ENCODE assay signal across 1 cellular context in the genomic region with DNA sequence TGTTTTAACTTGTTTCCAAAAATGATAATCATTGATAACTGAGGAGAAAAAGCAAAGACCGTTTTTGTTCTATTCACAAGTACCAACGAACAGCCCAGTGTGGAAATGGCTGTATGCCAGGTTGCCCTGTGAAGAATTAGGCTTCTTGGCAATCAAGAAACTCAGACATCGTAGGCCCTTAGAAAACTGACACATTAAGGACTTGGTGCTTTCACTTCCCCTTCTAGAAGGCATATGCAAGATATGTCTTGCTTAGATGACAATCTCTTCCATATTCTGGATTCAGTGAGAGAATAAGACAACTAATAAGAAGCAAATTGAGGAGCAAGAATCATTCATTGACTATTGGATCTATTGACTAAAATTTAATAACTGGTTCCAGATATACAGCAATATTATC.
A peak's percentile ranks its signal among the peaks of the same experiment; 100 is the strongest.
TF ChIP-seq lines count a peak whose summit lies in the region.

No MANE protein-coding gene starts in this region.

TF ChIP-seq in GM12878, 131 proteins besides CTCF, POLR2A, EP300 and RAD21 (continued from another document and continues in another):
- TF ChIP-seq, protein P1, sequence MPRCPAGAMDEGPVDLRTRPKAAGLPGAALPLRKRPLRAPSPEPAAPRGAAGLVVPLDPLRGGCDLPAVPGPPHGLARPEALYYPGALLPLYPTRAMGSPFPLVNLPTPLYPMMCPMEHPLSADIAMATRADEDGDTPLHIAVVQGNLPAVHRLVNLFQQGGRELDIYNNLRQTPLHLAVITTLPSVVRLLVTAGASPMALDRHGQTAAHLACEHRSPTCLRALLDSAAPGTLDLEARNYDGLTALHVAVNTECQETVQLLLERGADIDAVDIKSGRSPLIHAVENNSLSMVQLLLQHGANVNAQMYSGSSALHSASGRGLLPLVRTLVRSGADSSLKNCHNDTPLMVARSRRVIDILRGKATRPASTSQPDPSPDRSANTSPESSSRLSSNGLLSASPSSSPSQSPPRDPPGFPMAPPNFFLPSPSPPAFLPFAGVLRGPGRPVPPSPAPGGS (IDR thresholded peaks at IDR 0.05; ENCODE audit: borderline replicate concordance, insufficient read depth, low read depth, low read length, poor library complexity, severe bottlenecking), result no peak
- TF ChIP-seq, protein P2, sequence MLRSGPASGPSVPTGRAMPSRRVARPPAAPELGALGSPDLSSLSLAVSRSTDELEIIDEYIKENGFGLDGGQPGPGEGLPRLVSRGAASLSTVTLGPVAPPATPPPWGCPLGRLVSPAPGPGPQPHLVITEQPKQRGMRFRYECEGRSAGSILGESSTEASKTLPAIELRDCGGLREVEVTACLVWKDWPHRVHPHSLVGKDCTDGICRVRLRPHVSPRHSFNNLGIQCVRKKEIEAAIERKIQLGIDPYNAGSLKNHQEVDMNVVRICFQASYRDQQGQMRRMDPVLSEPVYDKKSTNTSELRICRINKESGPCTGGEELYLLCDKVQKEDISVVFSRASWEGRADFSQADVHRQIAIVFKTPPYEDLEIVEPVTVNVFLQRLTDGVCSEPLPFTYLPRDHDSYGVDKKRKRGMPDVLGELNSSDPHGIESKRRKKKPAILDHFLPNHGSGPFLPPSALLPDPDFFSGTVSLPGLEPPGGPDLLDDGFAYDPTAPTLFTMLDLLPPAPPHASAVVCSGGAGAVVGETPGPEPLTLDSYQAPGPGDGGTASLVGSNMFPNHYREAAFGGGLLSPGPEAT (IDR thresholded peaks at IDR 0.05; ENCODE audit: low read depth), result peak; percentile 48; the same call in 1 of the 2 replicates
- TF ChIP-seq, protein P3, sequence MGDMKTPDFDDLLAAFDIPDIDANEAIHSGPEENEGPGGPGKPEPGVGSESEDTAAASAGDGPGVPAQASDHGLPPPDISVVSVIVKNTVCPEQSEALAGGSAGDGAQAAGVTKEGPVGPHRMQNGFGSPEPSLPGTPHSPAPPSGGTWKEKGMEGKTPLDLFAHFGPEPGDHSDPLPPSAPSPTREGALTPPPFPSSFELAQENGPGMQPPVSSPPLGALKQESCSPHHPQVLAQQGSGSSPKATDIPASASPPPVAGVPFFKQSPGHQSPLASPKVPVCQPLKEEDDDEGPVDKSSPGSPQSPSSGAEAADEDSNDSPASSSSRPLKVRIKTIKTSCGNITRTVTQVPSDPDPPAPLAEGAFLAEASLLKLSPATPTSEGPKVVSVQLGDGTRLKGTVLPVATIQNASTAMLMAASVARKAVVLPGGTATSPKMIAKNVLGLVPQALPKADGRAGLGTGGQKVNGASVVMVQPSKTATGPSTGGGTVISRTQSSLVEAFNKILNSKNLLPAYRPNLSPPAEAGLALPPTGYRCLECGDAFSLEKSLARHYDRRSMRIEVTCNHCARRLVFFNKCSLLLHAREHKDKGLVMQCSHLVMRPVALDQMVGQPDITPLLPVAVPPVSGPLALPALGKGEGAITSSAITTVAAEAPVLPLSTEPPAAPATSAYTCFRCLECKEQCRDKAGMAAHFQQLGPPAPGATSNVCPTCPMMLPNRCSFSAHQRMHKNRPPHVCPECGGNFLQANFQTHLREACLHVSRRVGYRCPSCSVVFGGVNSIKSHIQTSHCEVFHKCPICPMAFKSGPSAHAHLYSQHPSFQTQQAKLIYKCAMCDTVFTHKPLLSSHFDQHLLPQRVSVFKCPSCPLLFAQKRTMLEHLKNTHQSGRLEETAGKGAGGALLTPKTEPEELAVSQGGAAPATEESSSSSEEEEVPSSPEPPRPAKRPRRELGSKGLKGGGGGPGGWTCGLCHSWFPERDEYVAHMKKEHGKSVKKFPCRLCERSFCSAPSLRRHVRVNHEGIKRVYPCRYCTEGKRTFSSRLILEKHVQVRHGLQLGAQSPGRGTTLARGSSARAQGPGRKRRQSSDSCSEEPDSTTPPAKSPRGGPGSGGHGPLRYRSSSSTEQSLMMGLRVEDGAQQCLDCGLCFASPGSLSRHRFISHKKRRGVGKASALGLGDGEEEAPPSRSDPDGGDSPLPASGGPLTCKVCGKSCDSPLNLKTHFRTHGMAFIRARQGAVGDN (IDR thresholded peaks at IDR 0.05), result no peak
- TF ChIP-seq NFIC (IDR thresholded peaks at IDR 0.05; ENCODE audit: low read depth, low read length) (peak; percentile 38; the same call in 1 of the 2 replicates), MYC (IDR thresholded peaks at IDR 0.05; ENCODE audit: insufficient read depth, insufficient read length, insufficient replicate concordance, low read length, severe bottlenecking) (no peak), ZNF207 (IDR thresholded peaks at IDR 0.05; ENCODE audit: borderline replicate concordance) (no peak), ZNF24 (IDR thresholded peaks at IDR 0.05) (no peak), EGR1 (IDR thresholded peaks at IDR 0.05; ENCODE audit: borderline replicate concordance in 1 of 2, low read depth in 2 of 2, low read length in 2 of 2) (no peak), NFXL1 (IDR thresholded peaks at IDR 0.05; ENCODE audit: borderline replicate concordance) (no peak), RB1 (IDR thresholded peaks at IDR 0.05; ENCODE audit: borderline replicate concordance) (peak; percentile 57; the same call in 1 of the 2 replicates), JUNB (IDR thresholded peaks at IDR 0.05) (no peak), BACH1 (IDR thresholded peaks at IDR 0.05; ENCODE audit: borderline replicate concordance) (peak; percentile 38; the same call in 1 of the 2 replicates), ZNF274 (IDR thresholded peaks at IDR 0.05; ENCODE audit: insufficient read depth, insufficient read length) (no peak), FOXK2 (IDR thresholded peaks at IDR 0.05) (no peak), KAT2A (conservative IDR thresholded peaks at IDR 0.05; ENCODE audit: control insufficient read depth, low read depth, low read length) (no peak), CBX3 (IDR thresholded peaks at IDR 0.05; ENCODE audit: borderline replicate concordance, low read depth) (no peak), LARP7 (IDR thresholded peaks at IDR 0.05) (no peak), YY1 (IDR thresholded peaks at IDR 0.05; ENCODE audit: low read depth, low read length) (no peak), POLR2AphosphoS5 (IDR thresholded peaks at IDR 0.05; ENCODE audit: low read length) (no peak), CHD2 (IDR thresholded peaks at IDR 0.05; ENCODE audit: borderline replicate concordance, low read depth, low read length) (no peak), RUNX3 (IDR thresholded peaks at IDR 0.05; ENCODE audit: low read length) (0 out of 2 replicates have a peak, but pooled peaks have one; percentile 5), CBFB (IDR thresholded peaks at IDR 0.05; ENCODE audit: low read depth) (no peak), STAT1 (conservative IDR thresholded peaks at IDR 0.05) (no peak), ETV6 (conservative IDR thresholded peaks at IDR 0.05 in 1 of 2, IDR thresholded peaks at IDR 0.05 in 1 of 2; ENCODE audit: borderline replicate concordance in 1 of 2, low read depth in 1 of 2) (no peak), SREBF2 (IDR thresholded peaks at IDR 0.05; ENCODE audit: low read length) (no peak), ZNF622 (IDR thresholded peaks at IDR 0.05) (no peak), NR2F1 (conservative IDR thresholded peaks at IDR 0.05) (no peak), IRF4 (IDR thresholded peaks at IDR 0.05; ENCODE audit: low read depth, low read length) (peak; percentile 91), IKZF1 (conservative IDR thresholded peaks at IDR 0.05) (peak; percentile 76)
- TF ChIP-seq, protein P4, sequence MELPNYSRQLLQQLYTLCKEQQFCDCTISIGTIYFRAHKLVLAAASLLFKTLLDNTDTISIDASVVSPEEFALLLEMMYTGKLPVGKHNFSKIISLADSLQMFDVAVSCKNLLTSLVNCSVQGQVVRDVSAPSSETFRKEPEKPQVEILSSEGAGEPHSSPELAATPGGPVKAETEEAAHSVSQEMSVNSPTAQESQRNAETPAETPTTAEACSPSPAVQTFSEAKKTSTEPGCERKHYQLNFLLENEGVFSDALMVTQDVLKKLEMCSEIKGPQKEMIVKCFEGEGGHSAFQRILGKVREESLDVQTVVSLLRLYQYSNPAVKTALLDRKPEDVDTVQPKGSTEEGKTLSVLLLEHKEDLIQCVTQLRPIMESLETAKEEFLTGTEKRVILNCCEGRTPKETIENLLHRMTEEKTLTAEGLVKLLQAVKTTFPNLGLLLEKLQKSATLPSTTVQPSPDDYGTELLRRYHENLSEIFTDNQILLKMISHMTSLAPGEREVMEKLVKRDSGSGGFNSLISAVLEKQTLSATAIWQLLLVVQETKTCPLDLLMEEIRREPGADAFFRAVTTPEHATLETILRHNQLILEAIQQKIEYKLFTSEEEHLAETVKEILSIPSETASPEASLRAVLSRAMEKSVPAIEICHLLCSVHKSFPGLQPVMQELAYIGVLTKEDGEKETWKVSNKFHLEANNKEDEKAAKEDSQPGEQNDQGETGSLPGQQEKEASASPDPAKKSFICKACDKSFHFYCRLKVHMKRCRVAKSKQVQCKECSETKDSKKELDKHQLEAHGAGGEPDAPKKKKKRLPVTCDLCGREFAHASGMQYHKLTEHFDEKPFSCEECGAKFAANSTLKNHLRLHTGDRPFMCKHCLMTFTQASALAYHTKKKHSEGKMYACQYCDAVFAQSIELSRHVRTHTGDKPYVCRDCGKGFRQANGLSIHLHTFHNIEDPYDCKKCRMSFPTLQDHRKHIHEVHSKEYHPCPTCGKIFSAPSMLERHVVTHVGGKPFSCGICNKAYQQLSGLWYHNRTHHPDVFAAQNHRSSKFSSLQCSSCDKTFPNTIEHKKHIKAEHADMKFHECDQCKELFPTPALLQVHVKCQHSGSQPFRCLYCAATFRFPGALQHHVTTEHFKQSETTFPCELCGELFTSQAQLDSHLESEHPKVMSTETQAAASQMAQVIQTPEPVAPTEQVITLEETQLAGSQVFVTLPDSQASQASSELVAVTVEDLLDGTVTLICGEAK (IDR thresholded peaks at IDR 0.05; ENCODE audit: borderline replicate concordance), result no peak
- TF ChIP-seq, protein P5, sequence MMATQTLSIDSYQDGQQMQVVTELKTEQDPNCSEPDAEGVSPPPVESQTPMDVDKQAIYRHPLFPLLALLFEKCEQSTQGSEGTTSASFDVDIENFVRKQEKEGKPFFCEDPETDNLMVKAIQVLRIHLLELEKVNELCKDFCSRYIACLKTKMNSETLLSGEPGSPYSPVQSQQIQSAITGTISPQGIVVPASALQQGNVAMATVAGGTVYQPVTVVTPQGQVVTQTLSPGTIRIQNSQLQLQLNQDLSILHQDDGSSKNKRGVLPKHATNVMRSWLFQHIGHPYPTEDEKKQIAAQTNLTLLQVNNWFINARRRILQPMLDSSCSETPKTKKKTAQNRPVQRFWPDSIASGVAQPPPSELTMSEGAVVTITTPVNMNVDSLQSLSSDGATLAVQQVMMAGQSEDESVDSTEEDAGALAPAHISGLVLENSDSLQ (IDR thresholded peaks at IDR 0.05), result peak; percentile 55; the same call in 1 of the 2 replicates
- TF ChIP-seq, protein P6, sequence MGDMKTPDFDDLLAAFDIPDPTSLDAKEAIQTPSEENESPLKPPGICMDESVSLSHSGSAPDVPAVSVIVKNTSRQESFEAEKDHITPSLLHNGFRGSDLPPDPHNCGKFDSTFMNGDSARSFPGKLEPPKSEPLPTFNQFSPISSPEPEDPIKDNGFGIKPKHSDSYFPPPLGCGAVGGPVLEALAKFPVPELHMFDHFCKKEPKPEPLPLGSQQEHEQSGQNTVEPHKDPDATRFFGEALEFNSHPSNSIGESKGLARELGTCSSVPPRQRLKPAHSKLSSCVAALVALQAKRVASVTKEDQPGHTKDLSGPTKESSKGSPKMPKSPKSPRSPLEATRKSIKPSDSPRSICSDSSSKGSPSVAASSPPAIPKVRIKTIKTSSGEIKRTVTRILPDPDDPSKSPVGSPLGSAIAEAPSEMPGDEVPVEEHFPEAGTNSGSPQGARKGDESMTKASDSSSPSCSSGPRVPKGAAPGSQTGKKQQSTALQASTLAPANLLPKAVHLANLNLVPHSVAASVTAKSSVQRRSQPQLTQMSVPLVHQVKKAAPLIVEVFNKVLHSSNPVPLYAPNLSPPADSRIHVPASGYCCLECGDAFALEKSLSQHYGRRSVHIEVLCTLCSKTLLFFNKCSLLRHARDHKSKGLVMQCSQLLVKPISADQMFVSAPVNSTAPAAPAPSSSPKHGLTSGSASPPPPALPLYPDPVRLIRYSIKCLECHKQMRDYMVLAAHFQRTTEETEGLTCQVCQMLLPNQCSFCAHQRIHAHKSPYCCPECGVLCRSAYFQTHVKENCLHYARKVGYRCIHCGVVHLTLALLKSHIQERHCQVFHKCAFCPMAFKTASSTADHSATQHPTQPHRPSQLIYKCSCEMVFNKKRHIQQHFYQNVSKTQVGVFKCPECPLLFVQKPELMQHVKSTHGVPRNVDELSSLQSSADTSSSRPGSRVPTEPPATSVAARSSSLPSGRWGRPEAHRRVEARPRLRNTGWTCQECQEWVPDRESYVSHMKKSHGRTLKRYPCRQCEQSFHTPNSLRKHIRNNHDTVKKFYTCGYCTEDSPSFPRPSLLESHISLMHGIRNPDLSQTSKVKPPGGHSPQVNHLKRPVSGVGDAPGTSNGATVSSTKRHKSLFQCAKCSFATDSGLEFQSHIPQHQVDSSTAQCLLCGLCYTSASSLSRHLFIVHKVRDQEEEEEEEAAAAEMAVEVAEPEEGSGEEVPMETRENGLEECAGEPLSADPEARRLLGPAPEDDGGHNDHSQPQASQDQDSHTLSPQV (IDR thresholded peaks at IDR 0.05), result no peak
- TF ChIP-seq, protein P7, sequence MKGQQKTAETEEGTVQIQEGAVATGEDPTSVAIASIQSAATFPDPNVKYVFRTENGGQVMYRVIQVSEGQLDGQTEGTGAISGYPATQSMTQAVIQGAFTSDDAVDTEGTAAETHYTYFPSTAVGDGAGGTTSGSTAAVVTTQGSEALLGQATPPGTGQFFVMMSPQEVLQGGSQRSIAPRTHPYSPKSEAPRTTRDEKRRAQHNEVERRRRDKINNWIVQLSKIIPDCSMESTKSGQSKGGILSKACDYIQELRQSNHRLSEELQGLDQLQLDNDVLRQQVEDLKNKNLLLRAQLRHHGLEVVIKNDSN (IDR thresholded peaks at IDR 0.05; ENCODE audit: borderline replicate concordance, extremely low read length, insufficient read depth, low read depth, low read length), result no peak
- TF ChIP-seq, protein P8, sequence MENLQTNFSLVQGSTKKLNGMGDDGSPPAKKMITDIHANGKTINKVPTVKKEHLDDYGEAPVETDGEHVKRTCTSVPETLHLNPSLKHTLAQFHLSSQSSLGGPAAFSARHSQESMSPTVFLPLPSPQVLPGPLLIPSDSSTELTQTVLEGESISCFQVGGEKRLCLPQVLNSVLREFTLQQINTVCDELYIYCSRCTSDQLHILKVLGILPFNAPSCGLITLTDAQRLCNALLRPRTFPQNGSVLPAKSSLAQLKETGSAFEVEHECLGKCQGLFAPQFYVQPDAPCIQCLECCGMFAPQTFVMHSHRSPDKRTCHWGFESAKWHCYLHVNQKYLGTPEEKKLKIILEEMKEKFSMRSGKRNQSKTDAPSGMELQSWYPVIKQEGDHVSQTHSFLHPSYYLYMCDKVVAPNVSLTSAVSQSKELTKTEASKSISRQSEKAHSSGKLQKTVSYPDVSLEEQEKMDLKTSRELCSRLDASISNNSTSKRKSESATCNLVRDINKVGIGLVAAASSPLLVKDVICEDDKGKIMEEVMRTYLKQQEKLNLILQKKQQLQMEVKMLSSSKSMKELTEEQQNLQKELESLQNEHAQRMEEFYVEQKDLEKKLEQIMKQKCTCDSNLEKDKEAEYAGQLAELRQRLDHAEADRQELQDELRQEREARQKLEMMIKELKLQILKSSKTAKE (IDR thresholded peaks at IDR 0.05; ENCODE audit: low read depth, poor library complexity, severe bottlenecking), result peak; percentile 19
- TF ChIP-seq, protein P9, sequence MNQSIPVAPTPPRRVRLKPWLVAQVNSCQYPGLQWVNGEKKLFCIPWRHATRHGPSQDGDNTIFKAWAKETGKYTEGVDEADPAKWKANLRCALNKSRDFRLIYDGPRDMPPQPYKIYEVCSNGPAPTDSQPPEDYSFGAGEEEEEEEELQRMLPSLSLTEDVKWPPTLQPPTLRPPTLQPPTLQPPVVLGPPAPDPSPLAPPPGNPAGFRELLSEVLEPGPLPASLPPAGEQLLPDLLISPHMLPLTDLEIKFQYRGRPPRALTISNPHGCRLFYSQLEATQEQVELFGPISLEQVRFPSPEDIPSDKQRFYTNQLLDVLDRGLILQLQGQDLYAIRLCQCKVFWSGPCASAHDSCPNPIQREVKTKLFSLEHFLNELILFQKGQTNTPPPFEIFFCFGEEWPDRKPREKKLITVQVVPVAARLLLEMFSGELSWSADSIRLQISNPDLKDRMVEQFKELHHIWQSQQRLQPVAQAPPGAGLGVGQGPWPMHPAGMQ (IDR thresholded peaks at IDR 0.05; ENCODE audit: borderline replicate concordance), result no peak
